8 cellular contexts compared by ENCODE assay signal in the genomic region with DNA sequence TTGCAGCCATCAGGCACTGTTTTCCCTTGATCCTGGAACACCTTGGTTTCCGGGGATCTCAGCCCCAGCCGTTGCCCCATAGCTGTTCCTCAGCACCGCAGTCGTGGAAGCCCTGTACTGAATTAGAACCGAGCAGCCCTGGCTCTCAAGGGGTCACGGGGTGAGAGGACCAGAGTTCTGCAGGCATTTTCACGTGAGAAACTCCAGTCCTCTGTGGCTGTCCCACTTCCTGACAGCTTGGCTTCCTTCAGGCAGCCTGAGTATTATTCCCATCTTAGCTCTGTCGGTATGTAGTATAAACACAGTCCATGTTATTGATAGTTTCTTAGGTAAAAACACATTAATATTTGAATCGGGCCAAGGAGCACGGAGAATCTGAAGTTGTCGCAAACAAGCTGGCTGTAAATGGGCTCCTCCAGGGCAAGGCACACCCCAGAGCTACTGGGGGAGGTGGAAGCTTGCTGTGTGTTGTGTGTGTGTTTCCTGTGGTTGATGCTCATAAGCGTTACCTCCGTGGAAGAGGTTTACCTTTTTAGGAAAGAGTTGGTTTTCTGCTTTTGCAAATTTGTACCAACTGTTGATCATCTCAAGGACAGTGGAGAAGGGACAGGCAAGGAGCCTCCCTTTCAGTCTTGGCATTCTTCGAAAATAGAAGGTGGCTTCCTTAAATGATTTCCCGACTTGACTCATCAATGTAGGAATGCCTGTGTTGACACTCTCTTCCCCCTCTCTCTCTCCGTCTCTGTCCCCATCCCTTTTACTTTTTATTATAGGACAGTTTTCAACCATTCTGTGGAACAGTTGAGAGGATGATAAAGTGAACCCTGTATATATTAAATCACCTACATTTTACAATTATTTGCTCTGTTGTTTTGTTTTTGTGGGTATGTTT.
DNase-seq lines count a peak whose midpoint lies in the region; ATAC-seq and TF ChIP-seq lines count a peak whose summit lies in the region.

No MANE protein-coding gene starts in this region.

- TF ChIP-seq CTCF in fibroblast of lung (conservative IDR thresholded peaks at IDR 0.05 in 1 of 2, IDR thresholded peaks at IDR 0.05 in 1 of 2; ENCODE audit: low read depth in 1 of 2, low read length in 2 of 2), result no peak

- peaks cover 5% of the 10 kb centered on the region for H3K4me1 ChIP-seq in fibroblast of lung (ENCODE audit: control insufficient read depth, extremely low read depth, insufficient read depth, low read length)

- H3K4me3 Mint-ChIP-seq in stimulated activated naive CD8-positive, alpha-beta T cell treated with anti-CD3 and anti-CD28 coated beads, Interleukin-15, amount 100 ng/mL, for 72 hours, result peak overlapping the region; percentile 74 to 79

- peak; percentile 52 for DNase-seq in activated CD8-positive, alpha-beta memory T cell treated with anti-CD3 and anti-CD28 coated beads, Interleukin-2, amount 50 U/mL, for 4 hours
- DNase-seq in activated CD8-positive, alpha-beta memory T cell treated with anti-CD3 and anti-CD28 coated beads for 24 hours, result no peak
- DNase-seq in activated CD4-positive, alpha-beta T cell treated with anti-CD3 and anti-CD28 coated beads, Interleukin-2, amount 50 U/mL, for 4 hours, result peak; percentile 45 to 46
- DNase-seq in fibroblast of lung (ENCODE audit: low read depth in 2 of 2), result peak; percentile 36 to 55
- DNase-seq in stimulated activated naive CD8-positive, alpha-beta T cell treated with anti-CD3 and anti-CD28 coated beads, Interleukin-15, amount 100 ng/mL, for 72 hours, result peak in 1 of 2 donors; percentile 54
- DNase-seq in NCI-H1930 (lab: John Stamatoyannopoulos, UW), result no peak

- H3K27me3 ChIP-seq in fibroblast of lung (ENCODE audit: control insufficient read depth, insufficient read depth, low read length), result no peaks in the 10 kb centered on the region

- no peaks in the 10 kb centered on the region for H4K20me1 ChIP-seq in fibroblast of lung (ENCODE audit: control insufficient read depth, extremely low read depth, insufficient read depth, low read length)

- no peak overlapping the region for H3K9ac ChIP-seq in fibroblast of lung (ENCODE audit: insufficient read depth, low read length)

- peaks cover 94% of the 10 kb centered on the region for H3K4me1 Mint-ChIP-seq in stimulated activated naive CD8-positive, alpha-beta T cell treated with anti-CD3 and anti-CD28 coated beads, Interleukin-15, amount 100 ng/mL, for 72 hours

- no peaks in the 10 kb centered on the region for H3K79me2 ChIP-seq in fibroblast of lung (ENCODE audit: control insufficient read depth, insufficient read depth, low read length)

- H3K36me3 ChIP-seq in fibroblast of lung (ENCODE audit: control insufficient read depth, insufficient read depth, low read length), result peaks cover 2% of the 10 kb centered on the region

- H3K4me2 ChIP-seq in fibroblast of lung (ENCODE audit: extremely low read depth, insufficient read depth, low read length), result no peak overlapping the region

- peak; percentile 76 for ATAC-seq in stimulated activated naive CD8-positive, alpha-beta T cell treated with anti-CD3 and anti-CD28 coated beads, Interleukin-15, amount 100 ng/mL, for 72 hours
- ATAC-seq in GM21367 (IDR thresholded peaks at IDR 0.05; ENCODE audit: unreplicated experiment) (no peak), GM18517 (IDR thresholded peaks at IDR 0.05; ENCODE audit: unreplicated experiment) (no peak)

- H2AFZ ChIP-seq in fibroblast of lung (ENCODE audit: low read length), result no peak overlapping the region

- peak overlapping the region; percentile 80 to 92 for H3K27ac Mint-ChIP-seq in stimulated activated naive CD8-positive, alpha-beta T cell treated with anti-CD3 and anti-CD28 coated beads, Interleukin-15, amount 100 ng/mL, for 72 hours

- H3K27ac ChIP-seq in fibroblast of lung (ENCODE audit: insufficient read depth, low read length), result no peak overlapping the region

- H3K9me3 ChIP-seq in fibroblast of lung (ENCODE audit: control insufficient read depth, insufficient read depth, low read depth, low read length), result no peaks in the 10 kb centered on the region

- no peak overlapping the region for H3K4me3 ChIP-seq in fibroblast of lung (replicated peaks in 1 of 4; ENCODE audit: control extremely low read depth in 1 of 4, insufficient read depth in 1 of 4, low read depth in 3 of 4, low read length in 4 of 4)

- H3K27me3 Mint-ChIP-seq in stimulated activated naive CD8-positive, alpha-beta T cell treated with anti-CD3 and anti-CD28 coated beads, Interleukin-15, amount 100 ng/mL, for 72 hours, result no peaks in the 10 kb centered on the region

- peaks cover 0 to 7% of the 10 kb centered on the region in 2 donors for H3K9me3 Mint-ChIP-seq in stimulated activated naive CD8-positive, alpha-beta T cell treated with anti-CD3 and anti-CD28 coated beads, Interleukin-15, amount 100 ng/mL, for 72 hours

Comparison
In these comparisons a context has a peak if more than half of its experiments do, and no peak if none do; other contexts are left out.
1. DNase-seq: peak in activated CD8-positive, alpha-beta memory T cell treated with anti-CD3 and anti-CD28 coated beads, Interleukin-2, amount 50 U/mL, for 4 hours (single experiment), activated CD4-positive, alpha-beta T cell treated with anti-CD3 and anti-CD28 coated beads, Interleukin-2, amount 50 U/mL, for 4 hours (2 of 2) and fibroblast of lung (2 of 2); none in activated CD8-positive, alpha-beta memory T cell treated with anti-CD3 and anti-CD28 coated beads for 24 hours (single experiment) and NCI-H1930 (0 of 2).